ENCODE assay signal across 26 cellular contexts in genomic region chr1:233019083-233019482, GRCh38.
"Had no signal": no experiment of that assay in that cellular context is flagged by ENCODE, and none has a peak within 500 bp of the region (broad histone marks: within the 10 kb centered on the region; RNA-seq: fewer than 3 reads in every experiment).

No MANE protein-coding gene starts in this region.

- H3K9me3 ChIP-seq: esophagus muscularis mucosa, gastroesophageal sphincter, heart left ventricle, left lung, right lobe of liver, suprapubic skin, transverse colon, upper lobe of right lung, uterus had no signal

- DNase-seq: cortex of kidney; dorsolateral prefrontal cortex; effector CD4-positive, alpha-beta T cell; endodermal cell; foreskin keratinocyte; heart left ventricle; left cardiac atrium; left lung; midbrain; naive thymus-derived CD8-positive, alpha-beta T cell; right lobe of liver; small intestine; stimulated activated CD4-positive, alpha-beta T cell treated with anti-CD3 and anti-CD28 coated beads, Interleukin-15, amount 100 ng/mL, for 24 hours; stimulated activated CD4-positive, alpha-beta T cell treated with anti-CD3 and anti-CD28 coated beads, Interleukin-2, amount 100 ng/mL, for 48 hours; stimulated activated naive CD4-positive, alpha-beta T cell; stimulated activated naive CD8-positive, alpha-beta T cell treated with anti-CD3 and anti-CD28 coated beads, Interleukin-15, amount 100 ng/mL, for 72 hours; transverse colon; upper lobe of right lung; uterus had no signal

- H3K27ac ChIP-seq: epithelial cell of prostate, esophagus muscularis mucosa, foreskin keratinocyte, gastroesophageal sphincter, hepatocyte, left lung, neural progenitor cell, parathyroid adenoma, right lobe of liver, suprapubic skin, transverse colon, upper lobe of right lung, uterus had no signal

- H3K27me3 Mint-ChIP-seq: naive thymus-derived CD8-positive, alpha-beta T cell; stimulated activated naive CD8-positive, alpha-beta T cell treated with anti-CD3 and anti-CD28 coated beads, Interleukin-15, amount 100 ng/mL, for 72 hours had no signal

- H3K4me3 ChIP-seq: dorsolateral prefrontal cortex, esophagus muscularis mucosa, gastroesophageal sphincter, heart left ventricle, hepatocyte, left lung, neural progenitor cell, right lobe of liver, suprapubic skin, transverse colon, upper lobe of right lung, uterus had no signal

- H3K4me3 Mint-ChIP-seq: endodermal cell; naive thymus-derived CD8-positive, alpha-beta T cell; neural progenitor cell; stimulated activated naive CD8-positive, alpha-beta T cell treated with anti-CD3 and anti-CD28 coated beads, Interleukin-15, amount 100 ng/mL, for 72 hours had no signal

- H3K79me2 ChIP-seq: hepatocyte, parathyroid adenoma had no signal

- H3K36me3 ChIP-seq: heart left ventricle, left lung, neural progenitor cell, right lobe of liver, suprapubic skin, transverse colon, upper lobe of right lung, uterus had no signal

- H3K9ac ChIP-seq: neural progenitor cell, parathyroid adenoma had no signal

- H3K27me3 ChIP-seq: dorsolateral prefrontal cortex, esophagus muscularis mucosa, foreskin keratinocyte, gastroesophageal sphincter, heart left ventricle, hepatocyte, left lung, neural progenitor cell, right lobe of liver, suprapubic skin, transverse colon, upper lobe of right lung, uterus had no signal

- ATAC-seq: foreskin keratinocyte; gastroesophageal sphincter; left lung; naive thymus-derived CD8-positive, alpha-beta T cell; right lobe of liver; stimulated activated naive CD8-positive, alpha-beta T cell treated with anti-CD3 and anti-CD28 coated beads, Interleukin-15, amount 100 ng/mL, for 72 hours; upper lobe of right lung had no signal

- H3K9me3 Mint-ChIP-seq: endodermal cell; naive thymus-derived CD8-positive, alpha-beta T cell; neural progenitor cell; stimulated activated naive CD8-positive, alpha-beta T cell treated with anti-CD3 and anti-CD28 coated beads, Interleukin-15, amount 100 ng/mL, for 72 hours had no signal

- H2AFZ ChIP-seq: hepatocyte, neural progenitor cell, parathyroid adenoma had no signal

- H3K4me1 ChIP-seq: foreskin keratinocyte, left lung, parathyroid adenoma, right lobe of liver, suprapubic skin, upper lobe of right lung, uterus had no signal

- H3K27ac Mint-ChIP-seq: endodermal cell; naive thymus-derived CD8-positive, alpha-beta T cell; neural progenitor cell had no signal
